11 cellular contexts compared by ENCODE assay signal in genomic region chr16:678209-678857, GRCh38. TPM values are rescaled to one million over a fixed set of nuclear protein-coding genes. Genes with fewer than 3 reads are reported as not detected.
DNase-seq lines count a peak whose midpoint lies in the region; TF ChIP-seq lines count a peak whose summit lies in the region.
"Had no signal": no experiment of that assay in that cellular context is flagged by ENCODE, and none has a peak within 500 bp of the region (broad histone marks: within the 10 kb centered on the region; RNA-seq: fewer than 3 reads in every experiment).

No MANE protein-coding gene starts in this region.

- H3K9ac ChIP-seq in HUES6 (ENCODE audit: low read length): no peak overlapping the region

- no peaks in the 10 kb centered on the region for H3K27me3 ChIP-seq in HUES6 (ENCODE audit: control insufficient read depth, insufficient read depth, low read length)
- H3K27me3 ChIP-seq: upper lobe of left lung had no signal

- DNase-seq in cerebellar cortex (ENCODE audit: low spot score) (peak; percentile 69), NAMALWA (ENCODE audit: low spot score) (no peak), H4 (ENCODE audit: low spot score) (no peak)
- DNase-seq in activated CD4-positive, alpha-beta T cell treated with anti-CD3 and anti-CD28 coated beads, Interleukin-2, amount 50 U/mL, for 4 hours: no peak
- DNase-seq: activated gamma-delta T cell treated with Interleukin-2 at 50 U/mL for 16 hours, left colon, SHP77 treated with DMSO at 0.1 percent for 48 hours had no signal

- peaks cover 48% of the 10 kb centered on the region for H3K4me1 ChIP-seq in HUES6 (ENCODE audit: control insufficient read depth, insufficient read depth, low read length)

- H3K27ac ChIP-seq in 22Rv1 (peak overlapping the region; percentile 98), HUES6 (ENCODE audit: low read depth, low read length) (no peak overlapping the region)

- no peaks in the 10 kb centered on the region for H3K9me3 ChIP-seq in HUES6 (ENCODE audit: control insufficient read depth, insufficient read depth, low read depth, low read length)
- H3K9me3 ChIP-seq: HAP-1, upper lobe of left lung had no signal

- TF ChIP-seq CTCF in 22Rv1 (IDR thresholded peaks at IDR 0.05): no peak

- H3K36me3 ChIP-seq in HUES6 (ENCODE audit: control insufficient read depth, insufficient read depth, low read length): peaks cover 31% of the 10 kb centered on the region

- peak overlapping the region; percentile 84; the same call in 1 of the 2 replicates for H3K4me3 ChIP-seq in HUES6 (ENCODE audit: low read depth, low read length)

RNA-seq across cellular contexts. Expression of gene STUB1, which starts 1.9 kb away (rescaled TPM):
- total RNA-seq in H4 (2014; rRNA removed; shearing (Covaris generic)): 102 and 123 TPM in 2 replicates

RNA-seq across cellular contexts. Expression of gene RHBDL1, which starts 2.9 kb away (rescaled TPM):
- 0.31 and 3.8 TPM in 2 replicates for total RNA-seq in H4 (2014; rRNA removed; shearing (Covaris generic))

RNA-seq across cellular contexts. Expression of gene JMJD8, which starts 5.8 kb away (rescaled TPM):
- 11.3 and 18.1 TPM in 2 replicates for total RNA-seq in H4 (2014; rRNA removed; shearing (Covaris generic))

RNA-seq across cellular contexts. Expression of gene RHOT2, which starts 10.4 kb away (rescaled TPM):
- 6.5 and 32.0 TPM in 2 replicates for total RNA-seq in H4 (2014; rRNA removed; shearing (Covaris generic))

RNA-seq across cellular contexts. Expression of gene WDR24, which starts 11.9 kb away (rescaled TPM):
- 0.86 and 0.99 TPM in 2 replicates for total RNA-seq in H4 (2014; rRNA removed; shearing (Covaris generic))
